13 cellular contexts compared by ENCODE assay signal in the genomic region with DNA sequence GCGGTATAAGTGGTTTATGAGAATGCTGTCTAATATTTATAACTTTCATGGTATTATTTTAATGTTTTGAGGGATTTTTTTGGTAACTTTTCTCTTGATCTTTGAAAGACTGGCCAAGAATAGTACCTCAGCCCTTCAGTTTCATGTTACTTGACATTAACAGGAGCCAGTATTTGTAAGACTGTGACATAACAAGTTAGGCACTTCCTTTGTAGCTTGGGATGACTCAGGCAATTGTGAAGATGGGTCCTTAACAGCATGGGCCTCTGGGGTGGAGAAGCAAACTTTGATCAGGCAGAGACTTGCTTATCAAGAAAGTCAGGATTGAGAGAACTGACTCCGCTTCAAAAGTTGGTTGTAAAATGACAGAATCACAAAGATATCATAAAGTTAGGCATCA. TPM values are rescaled to one million over a fixed set of nuclear protein-coding genes. Genes with fewer than 3 reads are reported as not detected.
DNase-seq lines count a peak whose midpoint lies in the region; ATAC-seq, FAIRE-seq and TF ChIP-seq lines count a peak whose summit lies in the region.
"Had no signal": no experiment of that assay in that cellular context is flagged by ENCODE, and none has a peak within 500 bp of the region (broad histone marks: within the 10 kb centered on the region; RNA-seq: fewer than 3 reads in every experiment).

No MANE protein-coding gene starts in this region.

- TF ChIP-seq EP300 in A549 (IDR thresholded peaks at IDR 0.05): no peak

- H3K27ac ChIP-seq in A549: peak overlapping the region in 1 of 2 experiments; percentile 42; a peak in 3 of 6 replicates
- no peak overlapping the region for H3K27ac ChIP-seq in dorsolateral prefrontal cortex
- H3K27ac ChIP-seq: upper lobe of right lung had no signal

- WGBS in A549 (ENCODE audit: missing lambda C conversion rate): 92% methylated on average over 2 of the region's 2 CpGs

- FAIRE-seq in A549 (lab: Jason Lieb, UNC): peak; percentile 81

- intact Hi-C loops in dorsolateral prefrontal cortex (cut with DNase I): no loop called here

- POLR2A ChIA-PET in A549 (lab: Yijun Ruan, JAX): no interaction called here

- H3K4me3 ChIP-seq in A549 (no peak overlapping the region), dorsolateral prefrontal cortex (no peak overlapping the region)
- H3K4me3 ChIP-seq: upper lobe of right lung had no signal

- peaks cover 4% of the 10 kb centered on the region for H3K9me3 ChIP-seq in A549
- H3K9me3 ChIP-seq: upper lobe of right lung had no signal

- TF ChIP-seq POLR2A in A549 (IDR thresholded peaks at IDR 0.05; ENCODE audit: low read length): no peak

- H3K27me3 ChIP-seq in dorsolateral prefrontal cortex: no peaks in the 10 kb centered on the region
- H3K27me3 ChIP-seq: upper lobe of right lung had no signal

- CTCF ChIA-PET in A549 (lab: Yijun Ruan, JAX): no interaction called here

- no peak for TF ChIP-seq RAD21 in A549 (conservative IDR thresholded peaks at IDR 0.05 in 1 of 2, IDR thresholded peaks at IDR 0.05 in 1 of 2)

- peaks cover 9% of the 10 kb centered on the region; the same call in 2 of the 3 replicates for H3K4me1 ChIP-seq in A549
- H3K4me1 ChIP-seq: upper lobe of right lung had no signal

- DNase-seq in A549 (ENCODE audit: low read depth in 1 of 2, low spot score in 1 of 2): peak in 1 of 2 experiments; percentile 63
- DNase-seq in HPDE6-E6E7 (ENCODE audit: extremely low spot score): peak; percentile 72
- DNase-seq in amniotic epithelial cell (ENCODE audit: low read depth): peak; percentile 73
- peak; percentile 94 for DNase-seq in iris pigment epithelial cell (ENCODE audit: low read depth)
- no peak for DNase-seq in dorsolateral prefrontal cortex
- DNase-seq in mesenteric fat pad (ENCODE audit: low spot score): no peak
- no peak for DNase-seq in NCI-H446 (lab: John Stamatoyannopoulos, UW)
- DNase-seq: activated CD4-positive, alpha-beta T cell treated with anti-CD3 and anti-CD28 coated beads for 4 hours; activated naive CD8-positive, alpha-beta T cell treated with anti-CD3 and anti-CD28 coated beads, Interleukin-2, amount 10 ng/mL, durations not matched to agents 7 days and 5 days; NCI-H1417; upper lobe of right lung had no signal

- ATAC-seq in A549 (peak; percentile 30 to 68; a peak in 4 of 6 replicates), HG03571 (IDR thresholded peaks at IDR 0.05; ENCODE audit: unreplicated experiment) (no peak)
- ATAC-seq: upper lobe of right lung had no signal

- 0 out of 3 replicates have a peak overlapping the region, but pooled peaks have one; percentile 3 for H3K4me2 ChIP-seq in A549

- TF ChIP-seq CTCF in A549 (IDR thresholded peaks at IDR 0.05): no peak
- no peak for TF ChIP-seq CTCF in dorsolateral prefrontal cortex (IDR thresholded peaks at IDR 0.05 in 54 of 56, conservative IDR thresholded peaks at IDR 0.05 in 2 of 56; ENCODE audit: low read depth in 1 of 56, partially characterized antibody in 56 of 56)

TF ChIP-seq in A549, 52 proteins besides CTCF, POLR2A, EP300 and RAD21:
- TF ChIP-seq GATA3 (IDR thresholded peaks at IDR 0.05; ENCODE audit: borderline replicate concordance) (no peak), MAFK (IDR thresholded peaks at IDR 0.05; ENCODE audit: partially characterized antibody) (peak; percentile 13), RCOR1 (IDR thresholded peaks at IDR 0.05; ENCODE audit: low read depth, low read length) (no peak)
- TF ChIP-seq, protein P1, sequence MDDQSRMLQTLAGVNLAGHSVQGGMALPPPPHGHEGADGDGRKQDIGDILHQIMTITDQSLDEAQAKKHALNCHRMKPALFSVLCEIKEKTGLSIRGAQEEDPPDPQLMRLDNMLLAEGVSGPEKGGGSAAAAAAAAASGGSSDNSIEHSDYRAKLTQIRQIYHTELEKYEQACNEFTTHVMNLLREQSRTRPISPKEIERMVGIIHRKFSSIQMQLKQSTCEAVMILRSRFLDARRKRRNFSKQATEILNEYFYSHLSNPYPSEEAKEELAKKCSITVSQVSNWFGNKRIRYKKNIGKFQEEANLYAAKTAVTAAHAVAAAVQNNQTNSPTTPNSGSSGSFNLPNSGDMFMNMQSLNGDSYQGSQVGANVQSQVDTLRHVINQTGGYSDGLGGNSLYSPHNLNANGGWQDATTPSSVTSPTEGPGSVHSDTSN (IDR thresholded peaks at IDR 0.05): no peak
TF ChIP-seq in A549: peak in this region for 1.

RNA-seq across cellular contexts. Expression of a gene that starts 9.5 kb away (rescaled TPM):
- polyA plus RNA-seq in A549 (2011; rRNA removed) (12.2 and 14.3 TPM in 2 replicates), A549 (2017; fragmentation: RNase III; extraction: RNeasy Plus Mini Kit Qiagen cat#74134 plus additional on column Dnase treatment) (10.0 to 11.4 TPM (median 11.1 TPM) in 3 replicates)
- polyA plus RNA-seq in A549 (2012; cell fraction: cytosol; rRNA removed): 3.1 and 3.9 TPM in 2 replicates
- 1.8 and 2.9 TPM in 2 replicates for polyA plus RNA-seq in A549 (2012; cell fraction: nucleus; rRNA removed)
- 9.1 and 10.6 TPM in 2 replicates for polyA minus RNA-seq in A549 (2011; rRNA and poly(A)+ RNA removed)
- total RNA-seq in dorsolateral prefrontal cortex (10 to 100 TPM; 28.2 to 72.1 (median 48.6) TPM), mesenteric fat pad (4.0 TPM)
- total RNA-seq: activated naive CD8-positive, alpha-beta T cell treated with anti-CD3 and anti-CD28 coated beads, Interleukin-2, amount 10 ng/mL, durations not matched to agents 7 days and 5 days; OCI-LY7 had no signal

RNA-seq across cellular contexts. Expression of a gene that starts 9.9 kb away (rescaled TPM):
- polyA plus RNA-seq in A549 (2011; rRNA removed) (7.7 and 9.4 TPM in 2 replicates), A549 (2017; fragmentation: RNase III; extraction: RNeasy Plus Mini Kit Qiagen cat#74134 plus additional on column Dnase treatment) (5.4 to 6.8 TPM (median 6.1 TPM) in 3 replicates)
- 3.3 and 4.5 TPM in 2 replicates for polyA plus RNA-seq in A549 (2012; cell fraction: cytosol; rRNA removed)
- 2.7 and 3.2 TPM in 2 replicates for polyA plus RNA-seq in A549 (2012; cell fraction: nucleus; rRNA removed)
- 1.4 and 1.6 TPM in 2 replicates for polyA minus RNA-seq in A549 (2011; rRNA and poly(A)+ RNA removed)
- total RNA-seq in dorsolateral prefrontal cortex (10 to 100 TPM in 67 of 120 experiments, 1 to 10 TPM in 53; 3.3 to 18.7 (median 10.3) TPM), mesenteric fat pad (1.0 TPM)
- total RNA-seq: activated naive CD8-positive, alpha-beta T cell treated with anti-CD3 and anti-CD28 coated beads, Interleukin-2, amount 10 ng/mL, durations not matched to agents 7 days and 5 days; OCI-LY7 had no signal

RNA-seq across cellular contexts. Expression of a gene that starts 48.1 kb away (rescaled TPM):
- polyA plus RNA-seq in A549 (2011; rRNA removed): 120 and 158 TPM in 2 replicates
- polyA plus RNA-seq in A549 (2012; cell fraction: cytosol; rRNA removed): 81.8 and 94.9 TPM in 2 replicates
- polyA plus RNA-seq in A549 (2012; cell fraction: nucleus; rRNA removed): 31.4 and 55.5 TPM in 2 replicates
- 47.3 to 64.3 TPM (median 57.2 TPM) in 3 replicates for polyA plus RNA-seq in A549 (2017; fragmentation: RNase III; extraction: RNeasy Plus Mini Kit Qiagen cat#74134 plus additional on column Dnase treatment)
- polyA minus RNA-seq in A549 (2011; rRNA and poly(A)+ RNA removed): 72.1 and 73.2 TPM in 2 replicates
- 100 to 1,000 TPM in 29 of 120 experiments, 10 to 100 TPM in 91; 31.8 to 211 (median 79.7) TPM for total RNA-seq in dorsolateral prefrontal cortex
- total RNA-seq in mesenteric fat pad: 89.9 TPM
- total RNA-seq: activated naive CD8-positive, alpha-beta T cell treated with anti-CD3 and anti-CD28 coated beads, Interleukin-2, amount 10 ng/mL, durations not matched to agents 7 days and 5 days; OCI-LY7 had no signal

Comparison
In these comparisons a context has a peak if more than half of its experiments do, and no peak if none do; other contexts are left out.
1. DNase-seq: peak in HPDE6-E6E7 (single experiment), amniotic epithelial cell (single experiment) and iris pigment epithelial cell (single experiment); none in dorsolateral prefrontal cortex (0 of 10), mesenteric fat pad (single experiment) and NCI-H446 (0 of 2).